9 cellular contexts compared by ENCODE assay signal in the genomic region with DNA sequence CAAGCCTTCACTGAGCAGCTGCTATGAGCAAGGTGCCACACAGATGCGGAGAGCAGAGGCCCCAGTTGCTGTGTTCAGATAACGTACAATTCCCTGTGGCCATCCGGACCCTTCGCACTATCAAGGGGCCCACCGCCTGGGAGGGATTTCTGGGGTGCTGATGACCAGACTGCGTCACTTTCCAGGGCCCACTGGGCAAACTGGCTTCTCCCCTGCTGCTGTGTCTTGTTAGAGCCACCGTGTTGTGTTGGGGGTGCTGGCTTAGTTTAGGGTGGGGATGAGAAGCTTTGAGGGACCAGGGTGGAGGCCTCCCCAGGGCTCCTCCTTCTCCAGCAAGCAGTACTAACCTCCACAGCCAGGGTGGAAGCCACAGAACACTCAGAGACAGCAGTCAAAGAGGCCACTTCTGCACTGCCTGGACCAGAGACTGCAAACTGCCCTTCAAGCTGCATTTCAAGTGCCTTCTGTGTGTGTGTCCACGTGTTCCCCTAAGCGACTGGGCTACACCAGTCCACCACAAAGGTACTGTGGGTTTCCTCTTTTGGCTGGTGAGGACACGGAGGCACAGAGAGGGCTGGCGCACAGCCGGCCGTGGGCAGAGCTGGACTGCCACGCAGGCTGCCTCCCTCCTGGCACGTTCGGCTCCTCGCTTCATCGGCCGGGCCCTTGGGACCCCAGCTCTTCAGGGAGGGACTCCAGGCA.
A peak's percentile ranks its signal among the peaks of the same experiment; 100 is the strongest.
DNase-seq lines count a peak whose midpoint lies in the region; ATAC-seq, FAIRE-seq and TF ChIP-seq lines count a peak whose summit lies in the region.
"Had no signal": no experiment of that assay in that cellular context is flagged by ENCODE, and none has a peak within 500 bp of the region (broad histone marks: within the 10 kb centered on the region; RNA-seq: fewer than 3 reads in every experiment).

No MANE protein-coding gene starts in this region.

- intact Hi-C loops in heart left ventricle (cut with DNase I), result loop anchor here in 3 of 10 donors (5.0 to 10.0 kb wide), 3 partner anchors 204 to 214 kb away; no protein-coding TSS in a partner anchor
- intact Hi-C loops in spleen (cut with DNase I; ENCODE audit: low total_unique reads), result no loop called here
- intact Hi-C loops in activated CD4-positive, alpha-beta memory T cell treated with anti-CD3 and anti-CD28 coated beads for 36 hours (cut with micrococcal nuclease), result no loop called here

- H3K36me3 ChIP-seq in heart left ventricle (peaks cover 0 to 22% (median 0%) of the 10 kb centered on the region in 9 donors), spleen (peaks cover 0 to 8% (median 0%) of the 10 kb centered on the region in 6 donors)

- H3K4me3 Mint-ChIP-seq in activated CD4-positive, alpha-beta memory T cell treated with anti-CD3 and anti-CD28 coated beads for 36 hours, result no peak overlapping the region

- peak; percentile 86 for TF ChIP-seq POLR2A in GM12891 (IDR thresholded peaks at IDR 0.05; ENCODE audit: low read depth, low read length)
- no peak for TF ChIP-seq POLR2A in NB4 (IDR thresholded peaks at IDR 0.05; ENCODE audit: extremely low read depth, insufficient read length)
- no peak for TF ChIP-seq POLR2A in heart left ventricle (IDR thresholded peaks at IDR 0.05)
- no peak for TF ChIP-seq POLR2A in spleen (IDR thresholded peaks at IDR 0.05)

- FAIRE-seq in GM12891 (lab: Jason Lieb, UNC), result peak; percentile 93

- no peaks in the 10 kb centered on the region for H3K9me3 Mint-ChIP-seq in activated CD4-positive, alpha-beta memory T cell treated with anti-CD3 and anti-CD28 coated beads for 36 hours

- H3K4me1 Mint-ChIP-seq in activated CD4-positive, alpha-beta memory T cell treated with anti-CD3 and anti-CD28 coated beads for 36 hours (ENCODE audit: low read depth), result peaks cover 5% of the 10 kb centered on the region

- 66 to 77% (median 70%) methylated on average over 14 to 19 of the region's 19 CpGs for WGBS in heart left ventricle, 4 donors
- 45 to 64% (median 51%) methylated on average over 15 to 19 of the region's 19 CpGs for WGBS in spleen, 5 donors

- no peaks in the 10 kb centered on the region for H3K36me3 Mint-ChIP-seq in activated CD4-positive, alpha-beta memory T cell treated with anti-CD3 and anti-CD28 coated beads for 36 hours

- H3K4me3 ChIP-seq in NB4 (ENCODE audit: low read depth, low read length), result no peak overlapping the region
- H3K4me3 ChIP-seq in heart left ventricle, result peak overlapping the region in 2 of 12 donors; percentile 23 to 29
- H3K4me3 ChIP-seq in spleen, result peak overlapping the region in 4 of 8 donors; percentile 5 to 58 (median 14)

- CTCF ChIA-PET in activated CD4-positive, alpha-beta memory T cell treated with anti-CD3 and anti-CD28 coated beads for 36 hours (lab: Charles Lee), result interaction anchor here (0.6 kb wide), 1 partner anchor 414 kb away, joined by 3 read pairs; no protein-coding TSS in a partner anchor

- TF ChIP-seq CTCF in NB4 (IDR thresholded peaks at IDR 0.05; ENCODE audit: low read depth, low read length) (no peak), heart left ventricle (IDR thresholded peaks at IDR 0.05) (peak in 1 of 12 donors; percentile 28), spleen (IDR thresholded peaks at IDR 0.05 in 8 of 11, conservative IDR thresholded peaks at IDR 0.05 in 3 of 11) (peak in 2 of 11 experiments; percentile 14 to 35)

- H3K4me1 ChIP-seq in heart left ventricle, result peaks cover 0 to 66% (median 48%) of the 10 kb centered on the region in 12 donors
- H3K4me1 ChIP-seq in spleen, result peaks cover 16 to 55% (median 36%) of the 10 kb centered on the region in 6 donors

- H3K9me3 ChIP-seq in heart left ventricle (no peaks in the 10 kb centered on the region), spleen (no peaks in the 10 kb centered on the region)

- POLR2A ChIA-PET in activated CD4-positive, alpha-beta memory T cell treated with anti-CD3 and anti-CD28 coated beads for 36 hours (lab: Charles Lee), result no interaction called here

- H3K27ac Mint-ChIP-seq in activated CD4-positive, alpha-beta memory T cell treated with anti-CD3 and anti-CD28 coated beads for 36 hours, result no peak overlapping the region

- no peak for DNase-seq in GM12891 (ENCODE audit: insufficient read length, low spot score)
- DNase-seq in NB4 (ENCODE audit: low read depth), result peak; percentile 58
- DNase-seq in heart left ventricle, result no peak
- DNase-seq in spleen, result peak; percentile 81
- DNase-seq in activated CD4-positive, alpha-beta memory T cell treated with anti-CD3 and anti-CD28 coated beads for 36 hours, result no peak
- no peak for DNase-seq in HT-29 (ENCODE audit: low spot score)
- DNase-seq: kidney glomerular epithelial cell had no signal

- peak overlapping the region in 11 of 12 donors; percentile 52 to 88 (median 68) for H3K27ac ChIP-seq in heart left ventricle
- H3K27ac ChIP-seq in spleen, result peak overlapping the region in 6 of 8 donors; percentile 14 to 70 (median 48)

- ATAC-seq in heart left ventricle (peak; percentile 13 to 44 (median 20)), HG02763 (IDR thresholded peaks at IDR 0.05; ENCODE audit: unreplicated experiment) (no peak), GM18873 (IDR thresholded peaks at IDR 0.05; ENCODE audit: low FRiP score, unreplicated experiment) (no peak)

- H3K27me3 ChIP-seq in heart left ventricle, result no peaks in the 10 kb centered on the region
- H3K27me3 ChIP-seq in spleen (replicated peaks in 1 of 7), result no peaks in the 10 kb centered on the region

- peaks cover 8% of the 10 kb centered on the region for H3K27me3 Mint-ChIP-seq in activated CD4-positive, alpha-beta memory T cell treated with anti-CD3 and anti-CD28 coated beads for 36 hours

TF ChIP-seq in GM12891, 5 proteins besides CTCF, POLR2A, EP300 and RAD21:
- TF ChIP-seq TAF1 (IDR thresholded peaks at IDR 0.05; ENCODE audit: low read depth, low read length) (no peak), POLR2AphosphoS5 (IDR thresholded peaks at IDR 0.05; ENCODE audit: low read depth, low read length) (peak; percentile 76), SPI1 (IDR thresholded peaks at IDR 0.05; ENCODE audit: low read depth, low read length) (peak; percentile 22; the same call in 1 of the 2 replicates), POU2F2 (IDR thresholded peaks at IDR 0.05; ENCODE audit: low read depth, low read length) (peak; percentile 5; the same call in 1 of the 2 replicates), PAX5 (IDR thresholded peaks at IDR 0.05; ENCODE audit: insufficient read depth, low read length, severe bottlenecking) (no peak)

Comparison
In these comparisons a context has a peak if more than half of its experiments do, and no peak if none do; other contexts are left out.
1. DNase-seq: peak in NB4 (single experiment) and spleen (single experiment); none in GM12891 (single experiment), heart left ventricle (0 of 5), activated CD4-positive, alpha-beta memory T cell treated with anti-CD3 and anti-CD28 coated beads for 36 hours (single experiment) and HT-29 (single experiment).
2. ATAC-seq: peak in heart left ventricle (4 of 4); none in HG02763 (single experiment) and GM18873 (single experiment).